10 cellular contexts compared by ENCODE assay signal in genomic region chr13:41384749-41385503, GRCh38.
DNase-seq lines count a peak whose midpoint lies in the region; ATAC-seq and TF ChIP-seq lines count a peak whose summit lies in the region.
"Had no signal": no experiment of that assay in that cellular context is flagged by ENCODE, and none has a peak within 500 bp of the region (broad histone marks: within the 10 kb centered on the region; RNA-seq: fewer than 3 reads in every experiment).

No MANE protein-coding gene starts in this region.

- H3K9ac ChIP-seq in Karpas-422 (ENCODE audit: low read length): no peak overlapping the region

- peaks cover 3% of the 10 kb centered on the region for H3K4me1 Mint-ChIP-seq in T-helper 17 cell
- peaks cover 6% of the 10 kb centered on the region for H3K4me1 Mint-ChIP-seq in glutamatergic neuron (ENCODE audit: low read depth, unreplicated experiment)
- H3K4me1 Mint-ChIP-seq in naive thymus-derived CD8-positive, alpha-beta T cell: peaks cover 25 to 33% (median 26%) of the 10 kb centered on the region in 4 donors

- H3K27ac ChIP-seq in Karpas-422 (ENCODE audit: low read length): no peak overlapping the region

- no peak overlapping the region for H3K4me3 Mint-ChIP-seq in T-helper 17 cell
- no peak overlapping the region for H3K4me3 Mint-ChIP-seq in glutamatergic neuron (ENCODE audit: unreplicated experiment)
- no peak overlapping the region for H3K4me3 Mint-ChIP-seq in naive thymus-derived CD8-positive, alpha-beta T cell
- H3K4me3 Mint-ChIP-seq: activated naive CD8-positive, alpha-beta T cell had no signal

- no peaks in the 10 kb centered on the region for H3K79me2 ChIP-seq in Karpas-422 (ENCODE audit: low read length)

- no peaks in the 10 kb centered on the region for H4K20me1 ChIP-seq in Karpas-422 (ENCODE audit: insufficient read depth, low read depth, low read length)

- H3K36me3 Mint-ChIP-seq in T-helper 17 cell (ENCODE audit: low read depth) (no peaks in the 10 kb centered on the region), glutamatergic neuron (ENCODE audit: unreplicated experiment) (no peaks in the 10 kb centered on the region)
- no peaks in the 10 kb centered on the region for H3K36me3 Mint-ChIP-seq in naive thymus-derived CD8-positive, alpha-beta T cell
- H3K36me3 Mint-ChIP-seq in activated naive CD4-positive, alpha-beta T cell treated with anti-CD3 and anti-CD28 coated beads, Interleukin-2, amount 50 U/mL, for 72 hours: no peaks in the 10 kb centered on the region
- H3K36me3 Mint-ChIP-seq: activated naive CD8-positive, alpha-beta T cell had no signal

- no peaks in the 10 kb centered on the region for H3K9me3 ChIP-seq in T-helper 17 cell (ENCODE audit: control insufficient read depth, low read length, poor library complexity, severe bottlenecking)
- H3K9me3 ChIP-seq in Karpas-422 (ENCODE audit: low read length): no peaks in the 10 kb centered on the region

- no peak overlapping the region for H3K4me2 ChIP-seq in Karpas-422 (ENCODE audit: low read depth, low read length, poor library complexity, severe bottlenecking)

- peak overlapping the region; percentile 19 for H3K27ac Mint-ChIP-seq in T-helper 17 cell
- H3K27ac Mint-ChIP-seq in glutamatergic neuron (ENCODE audit: unreplicated experiment): no peak overlapping the region
- H3K27ac Mint-ChIP-seq in naive thymus-derived CD8-positive, alpha-beta T cell: peak overlapping the region in 1 of 10 donors; percentile 56
- H3K27ac Mint-ChIP-seq in activated naive CD4-positive, alpha-beta T cell treated with anti-CD3 and anti-CD28 coated beads, Interleukin-2, amount 50 U/mL, for 72 hours: no peak overlapping the region
- H3K27ac Mint-ChIP-seq: activated naive CD8-positive, alpha-beta T cell had no signal

- H2AFZ ChIP-seq in Karpas-422 (ENCODE audit: low read length): no peak overlapping the region

- H3K9me3 Mint-ChIP-seq in glutamatergic neuron (ENCODE audit: unreplicated experiment): no peaks in the 10 kb centered on the region
- H3K9me3 Mint-ChIP-seq in naive thymus-derived CD8-positive, alpha-beta T cell: no peaks in the 10 kb centered on the region
- H3K9me3 Mint-ChIP-seq in activated naive CD4-positive, alpha-beta T cell treated with anti-CD3 and anti-CD28 coated beads, Interleukin-2, amount 50 U/mL, for 72 hours: no peaks in the 10 kb centered on the region

- H3K27me3 ChIP-seq in Karpas-422 (ENCODE audit: low read length): no peaks in the 10 kb centered on the region

- TF ChIP-seq CTCF in GM12874 (IDR thresholded peaks at IDR 0.05; ENCODE audit: insufficient read depth, low read depth, low read length): peak; percentile 14; the same call in 1 of the 2 replicates
- TF ChIP-seq CTCF in glutamatergic neuron (IDR thresholded peaks at IDR 0.05; ENCODE audit: partially characterized antibody, unreplicated experiment): peak; percentile 47

- peaks cover 8% of the 10 kb centered on the region for H3K4me1 ChIP-seq in Karpas-422 (ENCODE audit: low read length)

- DNase-seq in ACHN (peak; percentile 19), T-helper 17 cell (no peak), glutamatergic neuron (no peak), Karpas-422 (no peak)
- no peak for DNase-seq in naive thymus-derived CD8-positive, alpha-beta T cell
- DNase-seq in activated naive CD4-positive, alpha-beta T cell treated with anti-CD3 and anti-CD28 coated beads, Interleukin-2, amount 50 U/mL, for 72 hours (ENCODE audit: low spot score in 2 of 2): no peak
- DNase-seq: GF-D8 had no signal

- POLR2A ChIA-PET in naive thymus-derived CD8-positive, alpha-beta T cell (lab: Charles Lee): interaction anchor here (1.0 to 1.3 kb wide), 2 partner anchors 11 to 28 kb away, joined by 3 to 5 read pairs; no protein-coding TSS in a partner anchor

- no peaks in the 10 kb centered on the region for H3K9me2 ChIP-seq in Karpas-422 (replicated peaks; ENCODE audit: insufficient read depth, low read length)

- ATAC-seq in T-helper 17 cell: no peak
- ATAC-seq in naive thymus-derived CD8-positive, alpha-beta T cell: no peak
- ATAC-seq in GM18511 (IDR thresholded peaks at IDR 0.05; ENCODE audit: unreplicated experiment): no peak
- no peak for ATAC-seq in activated naive CD4-positive, alpha-beta T cell treated with anti-CD3 and anti-CD28 coated beads, Interleukin-2, amount 50 U/mL, for 72 hours

- H3K36me3 ChIP-seq in Karpas-422 (ENCODE audit: insufficient read depth, low read length): no peaks in the 10 kb centered on the region

- no peaks in the 10 kb centered on the region for H3K27me3 Mint-ChIP-seq in T-helper 17 cell
- peaks cover 6% of the 10 kb centered on the region for H3K27me3 Mint-ChIP-seq in glutamatergic neuron (ENCODE audit: unreplicated experiment)
- H3K27me3 Mint-ChIP-seq in naive thymus-derived CD8-positive, alpha-beta T cell: no peaks in the 10 kb centered on the region
- H3K27me3 Mint-ChIP-seq: activated naive CD8-positive, alpha-beta T cell had no signal

- no peak overlapping the region for H3K4me3 ChIP-seq in Karpas-422 (ENCODE audit: low read length)

- in situ Hi-C loops in ACHN (cut with HindIII; ENCODE audit: low pct_ligation_motif_present, low pct_unique_long_range_greater_than_20kb, low sequenced_read_pairs): no loop called here
